In the genomic region with DNA sequence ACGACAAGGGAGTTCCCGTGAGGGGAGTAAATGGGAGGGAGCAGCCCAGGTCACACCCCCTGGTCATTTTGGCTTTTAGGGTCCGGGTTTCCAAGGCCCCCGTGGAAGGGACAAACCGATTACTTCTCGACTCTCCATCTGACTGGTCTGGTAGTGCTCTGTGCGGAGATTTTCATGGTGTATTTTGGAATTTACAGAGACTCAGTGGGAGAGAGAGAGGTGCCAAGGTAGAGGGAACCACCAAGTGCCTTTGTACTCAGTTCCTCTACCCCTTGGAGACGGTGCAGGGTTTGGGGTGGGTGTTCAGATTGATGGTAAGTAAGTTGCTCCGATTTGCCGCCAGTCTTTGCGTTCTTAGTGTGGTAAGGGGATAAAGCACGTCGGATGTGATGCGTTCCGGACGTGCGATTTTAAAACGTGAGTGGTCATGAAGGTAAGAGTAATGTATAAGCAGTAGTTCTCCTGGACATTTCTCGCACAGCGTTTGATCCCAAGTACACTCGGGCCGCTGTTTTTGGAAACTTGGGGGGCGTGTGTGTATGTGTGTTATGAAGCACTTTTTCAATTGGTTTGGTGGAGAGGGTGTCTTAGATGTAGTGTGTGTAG, we compare ENCODE assay signal across 8 cellular contexts. TPM values are rescaled to one million over a fixed set of nuclear protein-coding genes. Genes with fewer than 3 reads are reported as not detected.
DNase-seq lines count a peak whose midpoint lies in the region; ATAC-seq and TF ChIP-seq lines count a peak whose summit lies in the region.

No MANE protein-coding gene starts in this region.

- BruUV-seq in PC-3 (replicated peaks; lab: Mats Ljungman, UMichigan), result TSS peak; percentile 46

- no peaks in the 10 kb centered on the region for H3K9me2 ChIP-seq in PC-3 (replicated peaks; ENCODE audit: low read length)

- H3K4me1 ChIP-seq in PC-3 (ENCODE audit: insufficient read depth, low read length), result peaks cover 65% of the 10 kb centered on the region
- peaks cover 66% of the 10 kb centered on the region for H3K4me1 ChIP-seq in left ventricle myocardium inferior

- H3K9me3 ChIP-seq in PC-3 (ENCODE audit: low read length), result no peaks in the 10 kb centered on the region
- no peaks in the 10 kb centered on the region for H3K9me3 ChIP-seq in left ventricle myocardium inferior (replicated peaks)

- 0 out of 2 replicates have a peak, but pooled peaks cover 3% of the 10 kb centered on the region for H3K36me3 ChIP-seq in PC-3 (ENCODE audit: low read depth, low read length)
- no peaks in the 10 kb centered on the region for H3K36me3 ChIP-seq in left ventricle myocardium inferior

- peaks cover 51% of the 10 kb centered on the region for H4K20me1 ChIP-seq in PC-3 (ENCODE audit: low read length)

- H3K4me3 ChIP-seq in PC-3 (ENCODE audit: low read length) (peak overlapping the region; percentile 79), left ventricle myocardium inferior (peak overlapping the region; percentile 95), skeletal muscle cell (ENCODE audit: low read depth, low read length) (peak overlapping the region; percentile 87)

- peak overlapping the region; percentile 86 for H3K27ac Mint-ChIP-seq in activated naive CD8-positive, alpha-beta T cell treated with anti-CD3 and anti-CD28 coated beads for 36 hours

- peak overlapping the region; percentile 71 for H2AFZ ChIP-seq in PC-3 (ENCODE audit: low read length)

- no peaks in the 10 kb centered on the region for H3K9me3 Mint-ChIP-seq in activated naive CD8-positive, alpha-beta T cell treated with anti-CD3 and anti-CD28 coated beads for 36 hours

- H3F3A ChIP-seq in PC-3 (ENCODE audit: low read length, unreplicated experiment), result peaks cover 3% of the 10 kb centered on the region

- peak overlapping the region; percentile 78 for H3K4me2 ChIP-seq in PC-3 (ENCODE audit: low read length)

- ATAC-seq in HG03045 (IDR thresholded peaks at IDR 0.05; ENCODE audit: unreplicated experiment) (peak; percentile 24), PC-3 (peak; percentile 12)

- peaks cover 8% of the 10 kb centered on the region for H3K36me3 Mint-ChIP-seq in activated naive CD8-positive, alpha-beta T cell treated with anti-CD3 and anti-CD28 coated beads for 36 hours

- TF ChIP-seq CTCF in PC-3 (conservative IDR thresholded peaks at IDR 0.05; ENCODE audit: low read depth, low read length) (no peak; the same call in 1 of the 2 replicates), left ventricle myocardium inferior (IDR thresholded peaks at IDR 0.05; ENCODE audit: borderline replicate concordance) (no peak)

- peaks cover 4% of the 10 kb centered on the region for H3K27me3 Mint-ChIP-seq in activated naive CD8-positive, alpha-beta T cell treated with anti-CD3 and anti-CD28 coated beads for 36 hours

- CTCF ChIA-PET in PC-3 (lab: Charles Lee), result interaction anchor here (1.5 kb wide), 3 partner anchors 76 to 531 kb away, joined by 4 to 15 read pairs (median 5); no protein-coding TSS in a partner anchor

- H3K79me2 ChIP-seq in PC-3 (ENCODE audit: low read length), result peaks cover 56% of the 10 kb centered on the region

- peak overlapping the region; percentile 65 for H3K27ac ChIP-seq in PC-3 (ENCODE audit: low read length)
- H3K27ac ChIP-seq in left ventricle myocardium inferior (replicated peaks), result peak overlapping the region; percentile 98

- H3K27me3 ChIP-seq in PC-3 (ENCODE audit: low read length) (no peaks in the 10 kb centered on the region), left ventricle myocardium inferior (ENCODE audit: low read depth) (no peaks in the 10 kb centered on the region)

- intact Hi-C loops in PC-3 (cut with micrococcal nuclease), result loop anchor here (1.0 to 10.0 kb wide), 5 partner anchors 75 to 529 kb away; no protein-coding TSS in a partner anchor
- intact Hi-C loops in left ventricle myocardium inferior (cut with micrococcal nuclease), result no loop called here

- H3K4me3 Mint-ChIP-seq in activated naive CD8-positive, alpha-beta T cell treated with anti-CD3 and anti-CD28 coated beads for 36 hours, result peak overlapping the region; percentile 88

- POLR2A ChIA-PET in PC-3 (lab: Charles Lee; ENCODE audit: unreplicated experiment), result interaction anchor here (0.7 to 1.5 kb wide), 4 partner anchors 54 to 1016 kb away, joined by 3 to 32 read pairs (median 12); no protein-coding TSS in a partner anchor

- peak; percentile 48 for DNase-seq in NCI-H345 (lab: John Stamatoyannopoulos, UW)
- DNase-seq in NCI-H345 treated with DMSO at 0.1 percent for 48 hours (lab: John Stamatoyannopoulos, UW; ENCODE audit: unreplicated experiment), result no peak
- peak; percentile 59 for DNase-seq in PC-3
- peak; percentile 40 for DNase-seq in activated naive CD8-positive, alpha-beta T cell treated with anti-CD3 and anti-CD28 coated beads for 36 hours
- no peak for DNase-seq in left ventricle myocardium inferior
- no peak for DNase-seq in skeletal muscle cell (ENCODE audit: low read depth)
- DNase-seq in NCI-H1048 (lab: John Stamatoyannopoulos, UW), result no peak

- peaks cover 35% of the 10 kb centered on the region for H3K4me1 Mint-ChIP-seq in activated naive CD8-positive, alpha-beta T cell treated with anti-CD3 and anti-CD28 coated beads for 36 hours

- H3K9ac ChIP-seq in PC-3 (ENCODE audit: low read length), result peak overlapping the region; percentile 78

RNA-seq across cellular contexts. Expression of a gene that starts 0.7 kb away (rescaled TPM):
- total RNA-seq in PC-3 (2014; rRNA removed) (72.0 and 81.3 TPM in 2 replicates), left ventricle myocardium inferior (21.5 TPM)
- 10 to 100 TPM; 18.9 to 21.8 TPM for total RNA-seq in activated naive CD8-positive, alpha-beta T cell treated with anti-CD3 and anti-CD28 coated beads for 36 hours

Comparison
In these comparisons a context has a peak if more than half of its experiments do, and no peak if none do; other contexts are left out.
1. DNase-seq: peak in NCI-H345 (single experiment), PC-3 (single experiment) and activated naive CD8-positive, alpha-beta T cell treated with anti-CD3 and anti-CD28 coated beads for 36 hours (single experiment); none in NCI-H345 treated with DMSO at 0.1 percent for 48 hours (single experiment), left ventricle myocardium inferior (single experiment), skeletal muscle cell (single experiment) and NCI-H1048 (single experiment).
2. Peak in every context shown above with its lines, with median percentiles within 50 percentile points of each other: H3K4me3 ChIP-seq.